Comparison of ENCODE assay signal across 1 cellular context in genomic region chr3:134373942-134374790, GRCh38.
TF ChIP-seq lines count a peak whose summit lies in the region.

TSS of gene AMOTL2 (minus strand) at chr3:134374447. CDS start at chr3:134371433, 3,014 bp downstream.

TF ChIP-seq in H1, 55 proteins besides CTCF, POLR2A, EP300 and RAD21 (continued from another document):
- TF ChIP-seq CHD7 (IDR thresholded peaks at IDR 0.05; ENCODE audit: insufficient replicate concordance, low read length), result no peak
- no peak for TF ChIP-seq USF2 (IDR thresholded peaks at IDR 0.05; ENCODE audit: low read length)
- no peak for TF ChIP-seq MAFK (IDR thresholded peaks at IDR 0.05; ENCODE audit: low read depth, low read length)
TF ChIP-seq in H1: peak in this region for 23.
